In the genomic region with DNA sequence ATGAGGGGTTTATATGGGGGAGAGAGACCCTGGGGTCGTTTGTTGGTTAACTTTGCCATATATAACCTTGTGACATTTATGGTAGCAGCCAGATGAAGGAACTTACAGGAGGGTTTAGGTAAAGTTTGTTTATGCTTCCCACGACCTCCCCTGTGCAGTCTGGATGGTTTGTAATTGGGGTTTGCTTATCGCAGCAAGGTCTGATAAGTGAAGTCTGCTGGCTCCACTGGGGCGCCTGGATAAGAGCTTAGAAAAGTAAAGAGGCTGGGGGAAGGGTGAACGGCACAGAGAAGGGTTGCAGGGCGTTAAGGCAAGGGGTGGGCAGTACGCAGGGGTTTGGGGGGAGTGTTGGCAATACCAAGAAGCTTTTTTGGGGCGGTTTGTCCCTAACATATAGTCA, we compare ENCODE assay signal across 1 cellular context.
TF ChIP-seq lines count a peak whose summit lies in the region.

No MANE protein-coding gene starts in this region.

TF ChIP-seq in K562, 482 proteins besides CTCF, POLR2A, EP300 and RAD21 (continued from another document):
- TF ChIP-seq, protein P1, sequence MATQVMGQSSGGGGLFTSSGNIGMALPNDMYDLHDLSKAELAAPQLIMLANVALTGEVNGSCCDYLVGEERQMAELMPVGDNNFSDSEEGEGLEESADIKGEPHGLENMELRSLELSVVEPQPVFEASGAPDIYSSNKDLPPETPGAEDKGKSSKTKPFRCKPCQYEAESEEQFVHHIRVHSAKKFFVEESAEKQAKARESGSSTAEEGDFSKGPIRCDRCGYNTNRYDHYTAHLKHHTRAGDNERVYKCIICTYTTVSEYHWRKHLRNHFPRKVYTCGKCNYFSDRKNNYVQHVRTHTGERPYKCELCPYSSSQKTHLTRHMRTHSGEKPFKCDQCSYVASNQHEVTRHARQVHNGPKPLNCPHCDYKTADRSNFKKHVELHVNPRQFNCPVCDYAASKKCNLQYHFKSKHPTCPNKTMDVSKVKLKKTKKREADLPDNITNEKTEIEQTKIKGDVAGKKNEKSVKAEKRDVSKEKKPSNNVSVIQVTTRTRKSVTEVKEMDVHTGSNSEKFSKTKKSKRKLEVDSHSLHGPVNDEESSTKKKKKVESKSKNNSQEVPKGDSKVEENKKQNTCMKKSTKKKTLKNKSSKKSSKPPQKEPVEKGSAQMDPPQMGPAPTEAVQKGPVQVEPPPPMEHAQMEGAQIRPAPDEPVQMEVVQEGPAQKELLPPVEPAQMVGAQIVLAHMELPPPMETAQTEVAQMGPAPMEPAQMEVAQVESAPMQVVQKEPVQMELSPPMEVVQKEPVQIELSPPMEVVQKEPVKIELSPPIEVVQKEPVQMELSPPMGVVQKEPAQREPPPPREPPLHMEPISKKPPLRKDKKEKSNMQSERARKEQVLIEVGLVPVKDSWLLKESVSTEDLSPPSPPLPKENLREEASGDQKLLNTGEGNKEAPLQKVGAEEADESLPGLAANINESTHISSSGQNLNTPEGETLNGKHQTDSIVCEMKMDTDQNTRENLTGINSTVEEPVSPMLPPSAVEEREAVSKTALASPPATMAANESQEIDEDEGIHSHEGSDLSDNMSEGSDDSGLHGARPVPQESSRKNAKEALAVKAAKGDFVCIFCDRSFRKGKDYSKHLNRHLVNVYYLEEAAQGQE (CRISPR knock-in tag; IDR thresholded peaks at IDR 0.05; ENCODE audit: low read depth): no peak
- TF ChIP-seq KDM1A (IDR thresholded peaks at IDR 0.05) (no peak), ZFP30 (CRISPR knock-in tag; IDR thresholded peaks at IDR 0.05; ENCODE audit: borderline replicate concordance) (no peak), FOXM1 (IDR thresholded peaks at IDR 0.05; ENCODE audit: low read depth) (0 out of 2 replicates have a peak, but pooled peaks have one; percentile 32), FOXM1 (CRISPR knock-in tag; IDR thresholded peaks at IDR 0.05; ENCODE audit: low read depth) (no peak), TBP (optimal IDR thresholded peaks at IDR 0.05; ENCODE audit: low read depth, low read length) (no peak)
